16 cellular contexts compared by ENCODE assay signal in the genomic region with DNA sequence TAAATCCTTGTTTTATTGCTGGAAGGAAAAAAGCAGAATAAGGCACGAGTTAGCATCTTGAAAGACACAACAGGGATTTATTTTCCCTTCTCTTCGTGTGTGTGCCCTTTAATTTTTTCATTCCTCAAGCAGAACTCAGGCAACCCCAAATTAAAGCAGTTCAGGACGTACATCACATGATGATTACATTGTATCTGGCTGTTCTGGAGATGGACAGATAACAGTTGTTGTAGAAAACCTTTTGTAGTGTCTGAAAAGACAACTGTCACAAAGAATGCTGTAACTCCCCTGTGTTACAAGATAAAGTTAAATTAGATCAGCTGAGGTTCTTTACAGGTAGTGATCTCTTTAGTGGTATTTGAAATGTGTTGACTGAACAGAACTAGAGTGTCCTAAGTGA. TPM values are rescaled to one million over a fixed set of nuclear protein-coding genes. Genes with fewer than 3 reads are reported as not detected.
DNase-seq lines count a peak whose midpoint lies in the region; ATAC-seq and FAIRE-seq lines count a peak whose summit lies in the region.
"Had no signal": no experiment of that assay in that cellular context is flagged by ENCODE, and none has a peak within 500 bp of the region (broad histone marks: within the 10 kb centered on the region; RNA-seq: fewer than 3 reads in every experiment).

No MANE protein-coding gene starts in this region.

- H3K23ac ChIP-seq in neuronal stem cell (ENCODE audit: low read depth, low read length, poor library complexity) = no peak overlapping the region

- no peak overlapping the region for H3K9ac ChIP-seq in neuronal stem cell (ENCODE audit: low read depth, low read length, poor library complexity)

- no peak overlapping the region for H3K4me2 ChIP-seq in neuronal stem cell (ENCODE audit: insufficient read depth, low read length, poor library complexity, severe bottlenecking)
- H3K4me2 ChIP-seq: A549, PC-9 had no signal

- no peak overlapping the region for H2BK12ac ChIP-seq in neuronal stem cell (ENCODE audit: low read length)

- H3K4me1 ChIP-seq in neuronal stem cell (ENCODE audit: control insufficient read depth in 2 of 2, insufficient read depth in 1 of 2, low read depth in 1 of 2, low read length in 2 of 2) = peaks cover 5 to 14% of the 10 kb centered on the region in 2 donors

- H2BK5ac ChIP-seq in neuronal stem cell (ENCODE audit: low read length) = no peak overlapping the region

- ATAC-seq in GM21786 (IDR thresholded peaks at IDR 0.05; ENCODE audit: unreplicated experiment) (no peak), GM18511 (IDR thresholded peaks at IDR 0.05; ENCODE audit: unreplicated experiment) (no peak), left lobe of liver (no peak)
- ATAC-seq: A549, K562 had no signal

- no peak overlapping the region for H2BK120ac ChIP-seq in neuronal stem cell (ENCODE audit: low read depth, low read length)

- no peaks in the 10 kb centered on the region for H3K27me3 ChIP-seq in neuronal stem cell (ENCODE audit: control insufficient read depth in 3 of 3, insufficient read depth in 3 of 3, low read depth in 1 of 3, low read length in 3 of 3)

- WGBS in neuronal stem cell (ENCODE audit: extremely low coverage in 2 of 2, insufficient read length in 2 of 2, insufficient replicate concordance in 1 of 2), 2 donors = no CpG with 5 or more reads among the region's 3 CpGs

- peaks cover 0 to 60% of the 10 kb centered on the region in 2 donors for H3K36me3 ChIP-seq in neuronal stem cell (replicated peaks in 1 of 2; ENCODE audit: control insufficient read depth in 2 of 2, insufficient read depth in 2 of 2, low read length in 2 of 2)

- peak overlapping the region; percentile 34 for H2AFZ ChIP-seq in neuronal stem cell (ENCODE audit: low read length)
- H2AFZ ChIP-seq: PC-9 had no signal

- H2AK5ac ChIP-seq in neuronal stem cell (ENCODE audit: low read depth, low read length) = no peak overlapping the region

- H2BK15ac ChIP-seq in neuronal stem cell (ENCODE audit: low read length) = no peak overlapping the region

- H3K4ac ChIP-seq in neuronal stem cell (ENCODE audit: low read length) = no peak overlapping the region

- no peak overlapping the region for H3K18ac ChIP-seq in neuronal stem cell (ENCODE audit: low read length)

- H4K91ac ChIP-seq in neuronal stem cell (ENCODE audit: low read depth, low read length, poor library complexity) = no peak overlapping the region

- H3K27ac ChIP-seq in caudate nucleus (ENCODE audit: low read depth, low read length) (peak overlapping the region; percentile 25), neuronal stem cell (replicated peaks; ENCODE audit: low read length) (no peak overlapping the region)
- H3K27ac ChIP-seq: A549, HL-60, PC-9 had no signal

- H3K14ac ChIP-seq in neuronal stem cell (ENCODE audit: low read length) = no peak overlapping the region

- FAIRE-seq in GM19239 (lab: Jason Lieb, UNC) (peak; percentile 21), RCC 7860 (lab: Jason Lieb, UNC) (no peak)
- FAIRE-seq: K562 had no signal

- DNase-seq in GM19239 (ENCODE audit: insufficient read length, low spot score) = no peak
- DNase-seq in NCI-H2227 (lab: John Stamatoyannopoulos, UW; ENCODE audit: unreplicated experiment) = peak; percentile 15
- DNase-seq in caudate nucleus (lab: John Stamatoyannopoulos, UW) = no peak
- no peak for DNase-seq in neuronal stem cell (ENCODE audit: low spot score)
- no peak for DNase-seq in left lobe of liver (ENCODE audit: low spot score)
- no peak for DNase-seq in RCC 7860 (ENCODE audit: low spot score)
- DNase-seq: HFFc6, NCI-H1694, NCI-H2171 treated with DMSO at 0.1 percent for 48 hours, NCI-H524 treated with DMSO at 0.1 percent for 48 hours, PC-9 had no signal

- H4K8ac ChIP-seq in neuronal stem cell (ENCODE audit: low read depth, low read length) = no peak overlapping the region

- peaks cover 0 to 3% of the 10 kb centered on the region in 2 donors for H3K9me3 ChIP-seq in neuronal stem cell (replicated peaks in 1 of 2; ENCODE audit: control insufficient read depth in 2 of 2, insufficient read depth in 1 of 2, low read depth in 1 of 2, low read length in 2 of 2)
- H3K9me3 ChIP-seq: A549 had no signal

- no peaks in the 10 kb centered on the region for H3K79me1 ChIP-seq in neuronal stem cell (ENCODE audit: low read depth, low read length)

- no peak overlapping the region for H3K4me3 ChIP-seq in neuronal stem cell (ENCODE audit: low read length in 2 of 2)
- H3K4me3 ChIP-seq: A549, K562, PC-9 had no signal

RNA-seq across cellular contexts. Expression of gene TMTC2, which starts 58.4 kb away (rescaled TPM):
- polyA plus RNA-seq in neuronal stem cell (2013, experiment 1 of 2) = 15.7 TPM
- polyA plus RNA-seq in neuronal stem cell (2013, experiment 2 of 2) = 15.6 TPM
- 0.93 TPM for total RNA-seq in left lobe of liver
